In genomic region chr6:9412951-9413559, GRCh38 we compare ENCODE assay signal across 8 cellular contexts.
DNase-seq lines count a peak whose midpoint lies in the region; ATAC-seq and TF ChIP-seq lines count a peak whose summit lies in the region.

No MANE protein-coding gene starts in this region.

- POLR2A ChIA-PET in Panc1 (lab: Charles Lee): no interaction called here

- DNase-seq in ACHN (peak; percentile 39), GM13976 (ENCODE audit: low spot score) (peak; percentile 27), Panc1 (ENCODE audit: low read depth, low spot score) (no peak), glomerular visceral epithelial cell (ENCODE audit: extremely low spot score) (peak; percentile 23), globus pallidus (ENCODE audit: low spot score) (no peak), tibial nerve (ENCODE audit: low spot score in 2 of 2) (no peak)

- no peak for TF ChIP-seq EP300 in tibial nerve (IDR thresholded peaks at IDR 0.05)

- peaks cover 10% of the 10 kb centered on the region for H3K4me1 ChIP-seq in Panc1 (ENCODE audit: control insufficient read depth, insufficient read depth, low read length)
- no peaks in the 10 kb centered on the region for H3K4me1 ChIP-seq in tibial nerve

- intact Hi-C loops in Panc1 (cut with micrococcal nuclease; ENCODE audit: unreplicated experiment): no loop called here

- H3K27ac ChIP-seq in Panc1 (ENCODE audit: low read length): no peak overlapping the region
- H3K27ac ChIP-seq in tibial nerve: no peak overlapping the region

- 36 to 39% methylated on average over 5 of the region's 5 CpGs for whole genome bisulfite sequencing in tibial nerve, 2 donors

- TF ChIP-seq CTCF in GM13976 (IDR thresholded peaks at IDR 0.05; ENCODE audit: borderline replicate concordance, control extremely low read depth, extremely low read depth, insufficient read depth, missing control alignments) (peak; percentile 53), Panc1 (IDR thresholded peaks at IDR 0.05) (peak; percentile 55), tibial nerve (IDR thresholded peaks at IDR 0.05) (peak in 2 of 5 experiments; percentile 13 to 14)

- ATAC-seq in HG03565 (IDR thresholded peaks at IDR 0.05; ENCODE audit: unreplicated experiment) (peak; percentile 65), Panc1 (no peak), HG03139 (IDR thresholded peaks at IDR 0.05; ENCODE audit: unreplicated experiment) (no peak)

- H3K27me3 ChIP-seq in Panc1 (ENCODE audit: control insufficient read depth, insufficient read depth, low read length) (no peaks in the 10 kb centered on the region), tibial nerve (no peaks in the 10 kb centered on the region)

- in situ Hi-C loops in ACHN (cut with HindIII; ENCODE audit: low pct_ligation_motif_present, low pct_unique_long_range_greater_than_20kb, low sequenced_read_pairs) (no loop called here), GM13976 (cut with MboI; ENCODE audit: low sequenced_read_pairs, unreplicated experiment) (no loop called here), Panc1 (cut with HindIII; ENCODE audit: low pct_unique_long_range_greater_than_20kb, low sequenced_read_pairs) (no loop called here)

- H3K4me3 ChIP-seq in Panc1 (ENCODE audit: low read depth in 2 of 2, low read length in 2 of 2): no peak overlapping the region
- no peak overlapping the region for H3K4me3 ChIP-seq in tibial nerve

- CTCF ChIA-PET in Panc1 (lab: Charles Lee): interaction anchor here (0.6 to 0.7 kb wide), 2 partner anchors 62 to 108 kb away, joined by 3 to 4 read pairs; no protein-coding TSS in a partner anchor

- H3K36me3 ChIP-seq in Panc1 (ENCODE audit: control insufficient read depth, insufficient read depth, low read length) (no peaks in the 10 kb centered on the region), tibial nerve (no peaks in the 10 kb centered on the region)

- no peak for TF ChIP-seq POLR2A in tibial nerve (IDR thresholded peaks at IDR 0.05)

- H3K9me3 ChIP-seq in Panc1 (ENCODE audit: control insufficient read depth, insufficient read depth, low read depth, low read length): peaks cover 8% of the 10 kb centered on the region; the same call in 1 of the 2 replicates
- no peaks in the 10 kb centered on the region for H3K9me3 ChIP-seq in tibial nerve

- BruUV-seq in Panc1 (replicated peaks; lab: Mats Ljungman, UMichigan): no TSS peak

Comparison
In these comparisons a context has a peak if more than half of its experiments do, and no peak if none do; other contexts are left out.
1. DNase-seq: peak in ACHN (single experiment), GM13976 (single experiment) and glomerular visceral epithelial cell (single experiment); none in Panc1 (single experiment), globus pallidus (single experiment) and tibial nerve (0 of 2).